ENCODE assay signal across 33 cellular contexts in genomic region chr5:40787986-40788385, GRCh38.
"Had no signal": no experiment of that assay in that cellular context is flagged by ENCODE, and none has a peak within 500 bp of the region (broad histone marks: within the 10 kb centered on the region; RNA-seq: fewer than 3 reads in every experiment).

No MANE protein-coding gene starts in this region.

- H3K9me3 ChIP-seq: adrenal gland, body of pancreas had no signal

- H3K4me3 Mint-ChIP-seq: activated B cell treated with CpG ODN at 0.5 μM for 24 hours; activated CD8-positive, alpha-beta T cell treated with anti-CD3 and anti-CD28 coated beads for 36 hours; activated naive CD4-positive, alpha-beta T cell treated with anti-CD3 and anti-CD28 coated beads for 36 hours; activated naive CD4-positive, alpha-beta T cell treated with anti-CD3 and anti-CD28 coated beads, Interleukin-2, amount 50 U/mL, for 24 hours; activated naive CD8-positive, alpha-beta T cell treated with anti-CD3 and anti-CD28 coated beads for 36 hours; activated naive CD8-positive, alpha-beta T cell treated with anti-CD3 and anti-CD28 coated beads, Interleukin-2, amount 50 U/mL, for 24 hours; activated T-cell treated with anti-CD3 and anti-CD28 coated beads, Interleukin-2, amount 50 U/mL, for 4 hours; activated T-helper 1 cell treated with anti-CD3 and anti-CD28 coated beads, Interleukin-12 subunit alpha, Interleukin-12 subunit beta, Interleukin-2, Interleukin-4 antibody, amounts not matched to agents 30 ng/mL and 10 ng/mL and 1 ng/mL, durations not matched to agents 14 hours and 24 hours and 36 hours; T-helper 2 cell treated with Interferon-gamma antibody and Interleukin-4, amounts not matched to agents 5 μg/mL and 100 μg/mL, for 36 hours had no signal

- H3K4me3 ChIP-seq: adrenal gland, body of pancreas, heart left ventricle had no signal

- H3K27ac Mint-ChIP-seq: activated B cell treated with CpG ODN at 0.5 μM for 24 hours; activated CD8-positive, alpha-beta T cell treated with anti-CD3 and anti-CD28 coated beads for 36 hours; activated naive CD4-positive, alpha-beta T cell treated with anti-CD3 and anti-CD28 coated beads for 36 hours; activated naive CD4-positive, alpha-beta T cell treated with anti-CD3 and anti-CD28 coated beads, Interleukin-2, amount 50 U/mL, for 24 hours; activated naive CD8-positive, alpha-beta T cell treated with anti-CD3 and anti-CD28 coated beads for 36 hours; activated naive CD8-positive, alpha-beta T cell treated with anti-CD3 and anti-CD28 coated beads, Interleukin-2, amount 50 U/mL, for 24 hours; activated T-helper 1 cell treated with anti-CD3 and anti-CD28 coated beads, Interleukin-12 subunit alpha, Interleukin-12 subunit beta, Interleukin-2, Interleukin-4 antibody, amounts not matched to agents 30 ng/mL and 10 ng/mL and 1 ng/mL, durations not matched to agents 14 hours and 24 hours and 36 hours; activated T-helper 2 cell treated with anti-CD3 and anti-CD28 coated beads, Interferon-gamma antibody, Interleukin-2, Interleukin-4, amounts not matched to agents 10 μg/mL and 5 μg/mL and 100 μg/mL, durations not matched to agents 14 hours and 24 hours and 36 hours; T-helper 2 cell treated with Interferon-gamma antibody and Interleukin-4, amounts not matched to agents 5 μg/mL and 100 μg/mL, for 36 hours had no signal

- DNase-seq: activated B cell treated with CpG ODN at 0.5 μM for 24 hours; activated CD4-positive, alpha-beta T cell treated with anti-CD3 and anti-CD28 coated beads for 48 hours; activated CD4-positive, alpha-beta T cell treated with anti-CD3 and anti-CD28 coated beads, Interleukin-2, amount 50 U/mL, for 1 hour; activated CD4-positive, alpha-beta T cell treated with anti-CD3 and anti-CD28 coated beads, Interleukin-2, amount 50 U/mL, for 48 hours; activated CD8-positive, alpha-beta memory T cell treated with anti-CD3 and anti-CD28 coated beads for 24 hours; activated CD8-positive, alpha-beta T cell treated with anti-CD3 and anti-CD28 coated beads for 36 hours; activated effector memory CD4-positive, alpha-beta T cell treated with anti-CD3 and anti-CD28 coated beads, Interleukin-2, amount 50 U/mL, for 16 hours; activated naive CD4-positive, alpha-beta T cell treated with anti-CD3 and anti-CD28 coated beads for 36 hours; activated naive CD8-positive, alpha-beta T cell treated with anti-CD3 and anti-CD28 coated beads for 36 hours; activated naive CD8-positive, alpha-beta T cell treated with anti-CD3 and anti-CD28 coated beads, Interleukin-2, amount 50 U/mL, for 24 hours; activated T-cell treated with anti-CD3 and anti-CD28 coated beads, Interleukin-2, amount 50 U/mL, for 4 hours; adrenal gland; amygdala; aorta; body of pancreas; caudate nucleus; cortex of kidney; dermis blood vessel endothelial cell; effector CD4-positive, alpha-beta T cell; effector memory CD8-positive, alpha-beta T cell; foreskin fibroblast; heart left ventricle; T1000; WERI-Rb-1 had no signal

- H3K9me3 Mint-ChIP-seq: activated naive CD4-positive, alpha-beta T cell treated with anti-CD3 and anti-CD28 coated beads, Interleukin-2, amount 50 U/mL, for 24 hours; activated naive CD8-positive, alpha-beta T cell treated with anti-CD3 and anti-CD28 coated beads, Interleukin-2, amount 50 U/mL, for 24 hours; effector memory CD8-positive, alpha-beta T cell had no signal

- ATAC-seq: activated CD4-positive, CD25-positive, alpha-beta regulatory T cell treated with anti-CD3 and anti-CD28 coated beads, Interleukin-2, amount 50 U/mL, for 24 hours; activated CD8-positive, alpha-beta T cell treated with anti-CD3 and anti-CD28 coated beads for 36 hours; activated naive CD8-positive, alpha-beta T cell treated with anti-CD3 and anti-CD28 coated beads, Interleukin-2, amount 50 U/mL, for 24 hours; activated T-cell treated with anti-CD3 and anti-CD28 coated beads, Interleukin-2, amount 50 U/mL, for 4 hours; body of pancreas; effector memory CD8-positive, alpha-beta T cell; heart left ventricle had no signal

- H3K27me3 Mint-ChIP-seq: activated B cell treated with CpG ODN at 0.5 μM for 24 hours; activated CD8-positive, alpha-beta T cell treated with anti-CD3 and anti-CD28 coated beads for 36 hours; activated naive CD4-positive, alpha-beta T cell treated with anti-CD3 and anti-CD28 coated beads, Interleukin-2, amount 50 U/mL, for 24 hours; activated naive CD8-positive, alpha-beta T cell treated with anti-CD3 and anti-CD28 coated beads for 36 hours; activated naive CD8-positive, alpha-beta T cell treated with anti-CD3 and anti-CD28 coated beads, Interleukin-2, amount 50 U/mL, for 24 hours; effector memory CD8-positive, alpha-beta T cell had no signal

- H3K27me3 ChIP-seq: adrenal gland, body of pancreas, heart left ventricle had no signal

- FAIRE-seq: colon, endothelial cell of umbilical vein, frontal cortex had no signal

- H3K27ac ChIP-seq: adrenal gland, body of pancreas, epithelial cell of prostate, heart left ventricle, WERI-Rb-1 had no signal

- H3K36me3 ChIP-seq: adrenal gland had no signal
